In the genomic region with DNA sequence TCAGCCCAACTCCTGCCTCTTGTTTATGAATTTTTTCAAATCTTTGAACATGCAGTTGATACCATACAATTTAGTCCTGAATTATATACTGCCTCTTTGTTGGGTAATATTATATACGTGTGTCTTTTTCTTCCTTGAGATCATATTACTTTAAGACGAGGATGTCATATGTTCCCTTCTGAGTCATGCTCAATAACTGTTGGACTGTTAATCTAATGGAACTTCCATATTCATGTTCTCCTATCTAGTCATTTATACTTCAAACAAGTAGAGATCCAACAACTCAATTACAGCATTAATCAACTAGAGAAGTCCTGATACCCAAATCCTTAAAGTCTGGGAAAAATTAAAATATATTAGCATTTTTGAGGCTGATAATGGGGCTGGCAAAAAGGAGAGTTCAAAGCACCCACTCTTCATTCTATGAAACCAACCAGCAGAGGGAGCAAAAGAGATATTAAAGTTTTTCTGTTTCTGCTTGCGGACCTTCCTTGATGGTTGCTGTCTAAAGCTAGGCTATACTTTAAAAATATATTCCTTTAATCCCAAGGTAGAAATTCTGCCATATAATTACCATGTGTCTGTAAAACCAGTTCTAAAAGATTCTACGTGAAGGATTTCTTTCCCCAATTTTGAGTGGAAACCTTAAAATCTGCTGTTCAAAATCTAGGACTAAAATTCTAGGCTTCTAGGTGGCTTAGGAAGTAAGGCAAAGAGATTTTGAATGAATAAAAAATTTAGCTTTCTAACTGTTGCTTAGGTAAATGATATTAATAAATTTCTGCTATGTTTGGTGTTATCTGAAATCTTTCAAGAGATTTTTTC, we compare ENCODE assay signal across 9 cellular contexts.
A peak's percentile ranks its signal among the peaks of the same experiment; 100 is the strongest.
DNase-seq lines count a peak whose midpoint lies in the region; ATAC-seq, FAIRE-seq and TF ChIP-seq lines count a peak whose summit lies in the region.
"Had no signal": no experiment of that assay in that cellular context is flagged by ENCODE, and none has a peak within 500 bp of the region (broad histone marks: within the 10 kb centered on the region; RNA-seq: fewer than 3 reads in every experiment).

No MANE protein-coding gene starts in this region.

- H3K4me1 ChIP-seq in OCI-LY7 (ENCODE audit: insufficient read depth, low read length, poor library complexity, severe bottlenecking) (no peaks in the 10 kb centered on the region), pancreas (peaks cover 0 to 9% (median 5%) of the 10 kb centered on the region in 3 donors)

- 8 to 11% methylated on average over 4 of the region's 4 CpGs for WGBS in pancreas, 2 donors

- intact Hi-C loops in OCI-LY7 (cut with micrococcal nuclease; ENCODE audit: unreplicated experiment) (no loop called here), pancreas (cut with DNase I) (loop anchor here in 1 of 3 donors (10.0 kb wide), 1 partner anchor 1149 kb away; the partner anchor contains the start of gene TENT5A)

- H2AFZ ChIP-seq in OCI-LY7 (ENCODE audit: low read length): no peak overlapping the region

- TF ChIP-seq CTCF in OCI-LY7 (conservative IDR thresholded peaks at IDR 0.05; ENCODE audit: low read length) (peak; percentile 71), epithelial cell of esophagus (IDR thresholded peaks at IDR 0.05; ENCODE audit: insufficient read depth, low read depth, low read length, missing control alignments) (peak; percentile 73), pancreas (IDR thresholded peaks at IDR 0.05) (peak; percentile 8 to 42 (median 34))

- FAIRE-seq in pancreas (lab: Jason Lieb, UNC): peak; percentile 73

- H3K27me3 ChIP-seq in pancreas: no peaks in the 10 kb centered on the region

- H3K36me3 ChIP-seq in OCI-LY7 (ENCODE audit: insufficient read depth, low read length) (no peaks in the 10 kb centered on the region), pancreas (no peaks in the 10 kb centered on the region)

- H3K27ac ChIP-seq in OCI-LY7 (ENCODE audit: low read depth, low read length, poor library complexity, severe bottlenecking) (no peak overlapping the region), pancreas (no peak overlapping the region)

- POLR2A ChIA-PET in OCI-LY7 (lab: Charles Lee): no interaction called here

- peak; percentile 4 for DNase-seq in NCI-H146 (lab: John Stamatoyannopoulos, UW)
- no peak for DNase-seq in NCI-H146 treated with DMSO at 0.1 percent for 48 hours (lab: John Stamatoyannopoulos, UW; ENCODE audit: unreplicated experiment)
- no peak for DNase-seq in OCI-LY7 (ENCODE audit: low spot score)
- DNase-seq in epithelial cell of esophagus (ENCODE audit: low read depth): peak; percentile 63
- DNase-seq in pancreas: no peak
- DNase-seq in GM19240 (ENCODE audit: insufficient read length, low spot score): no peak

- H3K9me3 ChIP-seq in OCI-LY7 (ENCODE audit: low read length): no peaks in the 10 kb centered on the region
- no peaks in the 10 kb centered on the region for H3K9me3 ChIP-seq in pancreas

- H3K9me2 ChIP-seq in OCI-LY7 (ENCODE audit: insufficient read depth, low read length): no peaks in the 10 kb centered on the region

- ATAC-seq in HG02885 (IDR thresholded peaks at IDR 0.05; ENCODE audit: poor library complexity, unreplicated experiment): peak; percentile 89
- ATAC-seq in pancreas: peak in 3 of 4 donors; percentile 75 to 79 (median 77)
- no peak for ATAC-seq in GM21423 (IDR thresholded peaks at IDR 0.05; ENCODE audit: unreplicated experiment)
- ATAC-seq: activated naive CD4-positive, alpha-beta T cell treated with anti-CD3 and anti-CD28 coated beads, Interleukin-2, amount 50 U/mL, for 72 hours had no signal

- no peaks in the 10 kb centered on the region for H3K79me2 ChIP-seq in OCI-LY7 (ENCODE audit: insufficient read depth, low read depth, low read length)

- BruUV-seq in OCI-LY7 (replicated peaks; lab: Mats Ljungman, UMichigan): no TSS peak

- H3K4me2 ChIP-seq in OCI-LY7 (ENCODE audit: low read length): no peak overlapping the region

- H3K4me3 ChIP-seq in OCI-LY7 (ENCODE audit: low read depth, low read length, poor library complexity, severe bottlenecking) (no peak overlapping the region), epithelial cell of esophagus (ENCODE audit: low read length) (no peak overlapping the region), pancreas (no peak overlapping the region)

- no peaks in the 10 kb centered on the region for H4K20me1 ChIP-seq in OCI-LY7 (ENCODE audit: insufficient read depth, low read length)

- CTCF ChIA-PET in OCI-LY7 (lab: Charles Lee; ENCODE audit: unreplicated experiment): no interaction called here

Comparison
In these comparisons a context has a peak if more than half of its experiments do, and no peak if none do; other contexts are left out.
1. DNase-seq: peak in NCI-H146 (single experiment) and epithelial cell of esophagus (single experiment); none in NCI-H146 treated with DMSO at 0.1 percent for 48 hours (single experiment), OCI-LY7 (single experiment), pancreas (0 of 6) and GM19240 (single experiment).
2. Peak in every context shown above with its lines, with median percentiles within 50 percentile points of each other: CTCF ChIP-seq.